10 cellular contexts compared by ENCODE assay signal in the genomic region with DNA sequence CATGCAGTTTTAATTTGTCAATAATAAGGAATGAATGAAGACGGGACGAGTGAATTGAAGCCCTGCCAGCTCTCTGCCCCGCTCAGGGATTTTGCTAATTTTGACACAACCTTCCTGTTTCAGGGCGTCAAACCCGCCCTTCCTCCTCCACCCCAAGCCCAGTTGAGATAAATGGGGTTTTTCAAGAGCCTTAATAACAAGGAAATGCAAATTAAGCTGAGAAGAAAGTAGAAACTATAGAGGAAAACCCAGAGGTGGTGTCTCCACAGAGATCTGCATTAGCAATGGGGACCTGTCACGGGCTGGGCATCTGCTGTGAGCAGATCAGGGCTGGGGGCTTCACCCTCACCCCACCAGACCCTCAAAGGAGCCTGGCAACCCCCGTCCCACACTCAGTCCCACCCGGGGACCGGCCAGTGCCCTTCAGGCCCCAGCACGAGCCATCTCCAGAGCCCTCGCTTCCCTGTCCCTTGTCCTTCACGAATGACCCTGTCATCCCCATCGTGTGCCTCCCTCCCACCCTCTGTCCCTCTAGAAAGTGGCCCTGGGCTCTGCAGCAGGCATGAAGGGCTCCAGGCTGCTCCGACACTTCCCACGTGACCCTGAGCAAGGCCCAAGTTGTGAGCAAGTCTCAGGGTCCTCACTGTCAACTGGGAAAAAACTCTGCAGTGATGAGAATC. TPM values are rescaled to one million over a fixed set of nuclear protein-coding genes. Genes with fewer than 3 reads are reported as not detected.
A peak's percentile ranks its signal among the peaks of the same experiment; 100 is the strongest.
DNase-seq lines count a peak whose midpoint lies in the region; ATAC-seq and TF ChIP-seq lines count a peak whose summit lies in the region.
"Not testable (repeated sequence)": the region's sequence is repeated elsewhere in the genome, so short reads cannot be mapped to it uniquely, and the experiment has no call there.
"Had no signal": no experiment of that assay in that cellular context is flagged by ENCODE, and none has a peak within 500 bp of the region (broad histone marks: within the 10 kb centered on the region; RNA-seq: fewer than 3 reads in every experiment).

No MANE protein-coding gene starts in this region.

- H2AFZ ChIP-seq in OCI-LY3 (ENCODE audit: low read depth, low read length) = not testable (repeated sequence)

- CTCF ChIA-PET in CD4-positive, alpha-beta memory T cell (lab: Charles Lee; ENCODE audit: partially characterized antibody) = interaction anchor here (1.2 to 1.6 kb wide), 2 partner anchors 26 to 28 kb away, joined by 6 to 7 read pairs; no protein-coding TSS in a partner anchor

- peaks cover 2 to 32% (median 13%) of the 10 kb centered on the region in 4 donors for H3K4me1 Mint-ChIP-seq in CD4-positive, alpha-beta memory T cell
- H3K4me1 Mint-ChIP-seq in activated T-helper 2 cell treated with anti-CD3 and anti-CD28 coated beads, Interferon-gamma antibody, Interleukin-2, Interleukin-4, amounts not matched to agents 10 μg/mL and 5 μg/mL and 100 μg/mL, durations not matched to agents 14 hours and 24 hours and 36 hours (ENCODE audit: low read depth) = peaks cover 32% of the 10 kb centered on the region
- H3K4me1 Mint-ChIP-seq in naive thymus-derived CD8-positive, alpha-beta T cell = peaks cover 0 to 22% (median 4%) of the 10 kb centered on the region in 4 donors
- H3K4me1 Mint-ChIP-seq in stimulated activated naive CD8-positive, alpha-beta T cell treated with anti-CD3 and anti-CD28 coated beads, Interleukin-15, amount 100 ng/mL, for 72 hours = peaks cover 32% of the 10 kb centered on the region

- POLR2A ChIA-PET in CD4-positive, alpha-beta memory T cell (lab: Charles Lee; ENCODE audit: partially characterized antibody); naive thymus-derived CD8-positive, alpha-beta T cell (lab: Charles Lee): not testable (repeated sequence)

- not testable (repeated sequence) for H3K27me3 ChIP-seq in CD4-positive, alpha-beta memory T cell (ENCODE audit: insufficient read depth, low read length)
- peaks cover 13% of the 10 kb centered on the region; the same call in 1 of the 2 replicates for H3K27me3 ChIP-seq in OCI-LY3 (ENCODE audit: low read depth, low read length)

- H3K4me3 Mint-ChIP-seq in CD4-positive, alpha-beta memory T cell = peak overlapping the region; percentile 17 to 73 (median 62)
- H3K4me3 Mint-ChIP-seq in activated T-helper 2 cell treated with anti-CD3 and anti-CD28 coated beads, Interferon-gamma antibody, Interleukin-2, Interleukin-4, amounts not matched to agents 10 μg/mL and 5 μg/mL and 100 μg/mL, durations not matched to agents 14 hours and 24 hours and 36 hours (ENCODE audit: low read depth) = peak overlapping the region; percentile 17
- peak overlapping the region in 2 of 10 donors; percentile 18 to 65 for H3K4me3 Mint-ChIP-seq in naive thymus-derived CD8-positive, alpha-beta T cell
- H3K4me3 Mint-ChIP-seq in stimulated activated naive CD8-positive, alpha-beta T cell treated with anti-CD3 and anti-CD28 coated beads, Interleukin-15, amount 100 ng/mL, for 72 hours = peak overlapping the region in 1 of 2 donors; percentile 36

- not testable (repeated sequence) for TF ChIP-seq CTCF in OCI-LY3 (IDR thresholded peaks at IDR 0.05; ENCODE audit: low read depth, low read length)

- H3K79me2 ChIP-seq in OCI-LY3 (ENCODE audit: low read length) = not testable (repeated sequence)

- not testable (repeated sequence) for H3K9me3 Mint-ChIP-seq in CD4-positive, alpha-beta memory T cell; activated T-helper 2 cell treated with anti-CD3 and anti-CD28 coated beads, Interferon-gamma antibody, Interleukin-2, Interleukin-4, amounts not matched to agents 10 μg/mL and 5 μg/mL and 100 μg/mL, durations not matched to agents 14 hours and 24 hours and 36 hours; naive thymus-derived CD8-positive, alpha-beta T cell; stimulated activated naive CD8-positive, alpha-beta T cell treated with anti-CD3 and anti-CD28 coated beads, Interleukin-15, amount 100 ng/mL, for 72 hours

- intact Hi-C loops in CD4-positive, alpha-beta memory T cell (cut with micrococcal nuclease); activated T-helper 2 cell treated with anti-CD3 and anti-CD28 coated beads, Interferon-gamma antibody, Interleukin-2, Interleukin-4, amounts not matched to agents 10 μg/mL and 5 μg/mL and 100 μg/mL, durations not matched to agents 14 hours and 24 hours and 36 hours (cut with micrococcal nuclease): not testable (repeated sequence)

- H3K27ac Mint-ChIP-seq in CD4-positive, alpha-beta memory T cell = peak overlapping the region in 4 of 7 donors; percentile 1 to 87 (median 30)
- H3K27ac Mint-ChIP-seq in activated T-helper 2 cell treated with anti-CD3 and anti-CD28 coated beads, Interferon-gamma antibody, Interleukin-2, Interleukin-4, amounts not matched to agents 10 μg/mL and 5 μg/mL and 100 μg/mL, durations not matched to agents 14 hours and 24 hours and 36 hours; stimulated activated naive CD8-positive, alpha-beta T cell treated with anti-CD3 and anti-CD28 coated beads, Interleukin-15, amount 100 ng/mL, for 72 hours: not testable (repeated sequence)
- H3K27ac Mint-ChIP-seq in naive thymus-derived CD8-positive, alpha-beta T cell = peak overlapping the region in 1 of 10 donors; percentile 17

- H3K36me3 ChIP-seq in CD4-positive, alpha-beta memory T cell (ENCODE audit: insufficient read depth, low read length); OCI-LY3 (replicated peaks; ENCODE audit: low read depth, low read length): not testable (repeated sequence)

- H4K20me1 ChIP-seq in OCI-LY3 (ENCODE audit: insufficient read depth, low read length) = not testable (repeated sequence)

- H3K27me3 Mint-ChIP-seq in CD4-positive, alpha-beta memory T cell = peaks cover 14% of the 10 kb centered on the region in 2 donors
- H3K27me3 Mint-ChIP-seq in activated T-helper 2 cell treated with anti-CD3 and anti-CD28 coated beads, Interferon-gamma antibody, Interleukin-2, Interleukin-4, amounts not matched to agents 10 μg/mL and 5 μg/mL and 100 μg/mL, durations not matched to agents 14 hours and 24 hours and 36 hours (ENCODE audit: low read depth) = not testable (repeated sequence)
- H3K27me3 Mint-ChIP-seq in naive thymus-derived CD8-positive, alpha-beta T cell = peaks cover 6 to 44% (median 17%) of the 10 kb centered on the region in 5 donors
- peaks cover 50% of the 10 kb centered on the region for H3K27me3 Mint-ChIP-seq in stimulated activated naive CD8-positive, alpha-beta T cell treated with anti-CD3 and anti-CD28 coated beads, Interleukin-15, amount 100 ng/mL, for 72 hours

- H3K9me3 ChIP-seq in CD4-positive, alpha-beta memory T cell (ENCODE audit: control insufficient read depth in 1 of 2, low read length in 2 of 2); OCI-LY3 (ENCODE audit: insufficient read depth, low read length): not testable (repeated sequence)

- H3K36me3 Mint-ChIP-seq in CD4-positive, alpha-beta memory T cell; naive thymus-derived CD8-positive, alpha-beta T cell: not testable (repeated sequence)
- H3K36me3 Mint-ChIP-seq in activated T-helper 2 cell treated with anti-CD3 and anti-CD28 coated beads, Interferon-gamma antibody, Interleukin-2, Interleukin-4, amounts not matched to agents 10 μg/mL and 5 μg/mL and 100 μg/mL, durations not matched to agents 14 hours and 24 hours and 36 hours (ENCODE audit: low read depth) = peaks cover 15% of the 10 kb centered on the region

- DNase-seq in CD4-positive, alpha-beta memory T cell; activated T-helper 2 cell treated with anti-CD3 and anti-CD28 coated beads, Interferon-gamma antibody, Interleukin-2, Interleukin-4, amounts not matched to agents 10 μg/mL and 5 μg/mL and 100 μg/mL, durations not matched to agents 14 hours and 24 hours and 36 hours (ENCODE audit: low spot score); naive thymus-derived CD8-positive, alpha-beta T cell; stimulated activated naive CD8-positive, alpha-beta T cell treated with anti-CD3 and anti-CD28 coated beads, Interleukin-15, amount 100 ng/mL, for 72 hours: not testable (repeated sequence)

- H3K27ac ChIP-seq in CD4-positive, alpha-beta memory T cell (ENCODE audit: low read depth, low read length) = not testable (repeated sequence)
- peak overlapping the region; percentile 45 for H3K27ac ChIP-seq in OCI-LY3 (ENCODE audit: low read length)

- H3K4me2 ChIP-seq in OCI-LY3 (ENCODE audit: low read length) = peak overlapping the region; percentile 72

- peak overlapping the region; percentile 37; the same call in 1 of the 2 replicates for H3K9ac ChIP-seq in OCI-LY3 (ENCODE audit: low read length)

- ATAC-seq in activated CD4-positive, CD25-positive, alpha-beta regulatory T cell treated with anti-CD3 and anti-CD28 coated beads, Interleukin-2, amount 50 U/mL, for 24 hours = peak; percentile 61 to 63
- peak; percentile 11 for ATAC-seq in esophagus mucosa
- peak; percentile 24 to 30 for ATAC-seq in naive thymus-derived CD8-positive, alpha-beta T cell
- ATAC-seq in stimulated activated naive CD8-positive, alpha-beta T cell treated with anti-CD3 and anti-CD28 coated beads, Interleukin-15, amount 100 ng/mL, for 72 hours = peak; percentile 62

- H3K4me1 ChIP-seq in CD4-positive, alpha-beta memory T cell (ENCODE audit: insufficient read depth, low read length) = peaks cover 25% of the 10 kb centered on the region
- H3K4me1 ChIP-seq in OCI-LY3 (ENCODE audit: low read length) = peaks cover 24% of the 10 kb centered on the region

- H3K4me3 ChIP-seq in CD4-positive, alpha-beta memory T cell (ENCODE audit: low read length in 2 of 2) = not testable (repeated sequence)
- peak overlapping the region; percentile 52 for H3K4me3 ChIP-seq in OCI-LY3 (ENCODE audit: low read length)

RNA-seq across cellular contexts. Expression of gene LAIR2, which starts 4.5 kb away (rescaled TPM):
- total RNA-seq in CD4-positive, alpha-beta memory T cell = under 1 TPM; 0.81 to 0.97 TPM
- 10 to 100 TPM; 15.9 to 27.9 TPM for polyA plus RNA-seq in CD4-positive, alpha-beta memory T cell
- total RNA-seq in activated T-helper 2 cell treated with anti-CD3 and anti-CD28 coated beads, Interferon-gamma antibody, Interleukin-2, Interleukin-4, amounts not matched to agents 10 μg/mL and 5 μg/mL and 100 μg/mL, durations not matched to agents 14 hours and 24 hours and 36 hours = 76.8 and 77.7 TPM in 2 replicates
- not detected for total RNA-seq in esophagus mucosa
- not detected for total RNA-seq in naive thymus-derived CD8-positive, alpha-beta T cell
- polyA plus RNA-seq in naive thymus-derived CD8-positive, alpha-beta T cell = 10 to 100 TPM in 1 of 3 donors, 1 to 10 TPM in 1, not detected in 1; 1.8 to 17.2 TPM
- total RNA-seq: Caco-2, H7, M059J had no signal

RNA-seq across cellular contexts. Expression of gene CDC42EP5, which starts 34.1 kb away (rescaled TPM):
- not detected for total RNA-seq in CD4-positive, alpha-beta memory T cell
- not detected for polyA plus RNA-seq in CD4-positive, alpha-beta memory T cell
- 1.0 TPM in 1 of 2 replicates, not detected in the other for total RNA-seq in activated T-helper 2 cell treated with anti-CD3 and anti-CD28 coated beads, Interferon-gamma antibody, Interleukin-2, Interleukin-4, amounts not matched to agents 10 μg/mL and 5 μg/mL and 100 μg/mL, durations not matched to agents 14 hours and 24 hours and 36 hours
- total RNA-seq in esophagus mucosa = 18.2 TPM
- total RNA-seq in naive thymus-derived CD8-positive, alpha-beta T cell = not detected
- polyA plus RNA-seq in naive thymus-derived CD8-positive, alpha-beta T cell = not detected

RNA-seq across cellular contexts. Expression of gene LENG9, which starts 43.6 kb away (rescaled TPM):
- 1 to 10 TPM; 7.2 to 7.3 TPM for total RNA-seq in CD4-positive, alpha-beta memory T cell
- polyA plus RNA-seq in CD4-positive, alpha-beta memory T cell = under 1 TPM in 1 of 2 donors, not detected in 1; 0.59 TPM
- 7.5 and 8.1 TPM in 2 replicates for total RNA-seq in activated T-helper 2 cell treated with anti-CD3 and anti-CD28 coated beads, Interferon-gamma antibody, Interleukin-2, Interleukin-4, amounts not matched to agents 10 μg/mL and 5 μg/mL and 100 μg/mL, durations not matched to agents 14 hours and 24 hours and 36 hours
- total RNA-seq in esophagus mucosa = 7.2 TPM
- 1 to 10 TPM; 5.2 to 5.8 TPM for total RNA-seq in naive thymus-derived CD8-positive, alpha-beta T cell
- under 1 TPM in 2 of 3 donors, not detected in 1; 0.22 to 0.36 TPM for polyA plus RNA-seq in naive thymus-derived CD8-positive, alpha-beta T cell

RNA-seq across cellular contexts. Expression of gene LENG8, which starts 58.2 kb away (rescaled TPM):
- total RNA-seq in CD4-positive, alpha-beta memory T cell = 100 to 1,000 TPM; 535 to 565 TPM
- polyA plus RNA-seq in CD4-positive, alpha-beta memory T cell = 10 to 100 TPM in 1 of 2 donors, 1 to 10 TPM in 1; 3.1 to 11.3 TPM
- total RNA-seq in activated T-helper 2 cell treated with anti-CD3 and anti-CD28 coated beads, Interferon-gamma antibody, Interleukin-2, Interleukin-4, amounts not matched to agents 10 μg/mL and 5 μg/mL and 100 μg/mL, durations not matched to agents 14 hours and 24 hours and 36 hours = 203 and 209 TPM in 2 replicates
- total RNA-seq in esophagus mucosa = 38.5 TPM
- 100 to 1,000 TPM; 610 to 639 TPM for total RNA-seq in naive thymus-derived CD8-positive, alpha-beta T cell
- polyA plus RNA-seq in naive thymus-derived CD8-positive, alpha-beta T cell = 1 to 10 TPM; 4.5 to 8.6 (median 6.5) TPM

Comparison
In these comparisons a context has a peak if more than half of its experiments do, and no peak if none do; other contexts are left out.
1. ATAC-seq: peak in every context shown above with its lines; median percentile 62 in activated CD4-positive, CD25-positive, alpha-beta regulatory T cell treated with anti-CD3 and anti-CD28 coated beads, Interleukin-2, amount 50 U/mL, for 24 hours; 62 in stimulated activated naive CD8-positive, alpha-beta T cell treated with anti-CD3 and anti-CD28 coated beads, Interleukin-15, amount 100 ng/mL, for 72 hours; 27 in naive thymus-derived CD8-positive, alpha-beta T cell; 11 in esophagus mucosa.
2. RNA of gene LAIR2, which starts 4.5 kb away (total RNA-seq): 76.8 to 77.7 TPM in activated T-helper 2 cell treated with anti-CD3 and anti-CD28 coated beads, Interferon-gamma antibody, Interleukin-2, Interleukin-4, amounts not matched to agents 10 μg/mL and 5 μg/mL and 100 μg/mL, durations not matched to agents 14 hours and 24 hours and 36 hours; 0.81 to 0.97 TPM in CD4-positive, alpha-beta memory T cell, not detected in esophagus mucosa (single experiment) and not detected in naive thymus-derived CD8-positive, alpha-beta T cell; every median in the first group is over 10 times any median in the second.